In the genomic region with DNA sequence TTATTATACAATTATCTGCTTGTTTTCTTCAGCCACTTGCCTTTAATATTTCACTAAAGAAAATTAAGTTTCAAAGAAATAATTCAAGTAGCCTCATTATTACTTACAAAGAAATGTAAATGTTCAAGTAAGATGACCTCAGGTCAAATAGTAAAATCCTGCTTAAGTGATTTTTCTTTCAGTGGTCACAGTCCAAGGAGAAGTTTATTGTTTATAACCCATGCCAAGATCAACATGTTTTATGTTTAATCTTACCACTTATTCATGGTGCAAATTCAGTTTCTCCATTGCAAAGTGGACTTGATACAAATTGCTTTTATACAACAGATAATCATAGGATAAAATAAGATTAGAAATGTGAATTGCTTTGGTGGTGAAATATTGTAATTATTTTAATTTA, we compare ENCODE assay signal across 19 cellular contexts.
"Had no signal": no experiment of that assay in that cellular context is flagged by ENCODE, and none has a peak within 500 bp of the region (broad histone marks: within the 10 kb centered on the region; RNA-seq: fewer than 3 reads in every experiment).

No MANE protein-coding gene starts in this region.

- H3K27ac ChIP-seq: SJSA1, SK-N-MC had no signal

- H3K27me3 ChIP-seq: MG63, SJSA1 had no signal

- H3K36me3 ChIP-seq: MG63, SJSA1 had no signal

- H3K4me1 ChIP-seq: SJSA1 had no signal

- DNase-seq: KBM-7, MG63, NCI-H1092 treated with DMSO at 0.1 percent for 48 hours, NCI-H1417, NCI-H1436 treated with DMSO at 0.1 percent for 48 hours, NCI-H1694, NCI-H187 treated with DMSO at 0.1 percent for 48 hours, NCI-H2029 treated with DMSO at 0.1 percent for 48 hours, NCI-H226, NCI-H446, NCI-H510A, NCI-H524 treated with DMSO at 0.1 percent for 48 hours, NCI-H69, NCI-H774, Right ventricle myocardium superior, RPMI8226, SIG-M5 had no signal

- H3K9me3 ChIP-seq: MG63, SJSA1 had no signal

- H3K4me3 ChIP-seq: MG63, SJSA1, SK-N-MC had no signal
